In the genomic region with DNA sequence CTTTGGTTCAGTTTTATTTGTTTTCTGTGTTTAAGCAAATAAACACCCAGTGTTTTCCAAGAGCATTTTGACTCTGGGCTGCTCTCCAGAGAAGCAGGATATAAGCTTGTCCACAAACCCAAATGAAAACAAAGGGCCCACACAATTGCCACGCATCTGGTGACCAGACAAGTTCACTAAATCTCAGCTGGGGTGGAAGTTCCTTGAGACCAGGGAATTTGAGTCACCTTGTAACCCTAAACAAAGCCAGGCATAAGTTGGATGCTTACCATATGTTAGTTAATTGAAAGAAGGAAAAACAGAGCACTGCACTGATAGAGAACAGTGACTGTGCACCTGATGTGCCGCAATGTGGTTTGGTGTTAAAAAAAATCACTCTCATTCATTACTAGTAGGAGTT, we compare ENCODE assay signal across 13 cellular contexts. TPM values are rescaled to one million over a fixed set of nuclear protein-coding genes. Genes with fewer than 3 reads are reported as not detected.
DNase-seq lines count a peak whose midpoint lies in the region; ATAC-seq and TF ChIP-seq lines count a peak whose summit lies in the region.
"Had no signal": no experiment of that assay in that cellular context is flagged by ENCODE, and none has a peak within 500 bp of the region (broad histone marks: within the 10 kb centered on the region; RNA-seq: fewer than 3 reads in every experiment).

No MANE protein-coding gene starts in this region.

- peaks cover 7% of the 10 kb centered on the region; the same call in 1 of the 2 replicates for H3K79me2 ChIP-seq in GM23248 (ENCODE audit: insufficient read depth)
- H3K79me2 ChIP-seq: hepatocyte had no signal

- peaks cover 14% of the 10 kb centered on the region for H3F3A ChIP-seq in GM23248 (ENCODE audit: insufficient read depth)

- TF ChIP-seq CTCF in AG04449 (IDR thresholded peaks at IDR 0.05; ENCODE audit: insufficient read depth, low read length, missing control alignments) (no peak), fibroblast of villous mesenchyme (IDR thresholded peaks at IDR 0.05; ENCODE audit: insufficient read depth, low read depth, low read length) (no peak)

- H4K20me1 ChIP-seq in GM23248 (ENCODE audit: insufficient read depth), result no peaks in the 10 kb centered on the region

- no peak overlapping the region for H3K9ac ChIP-seq in GM23248

- no peaks in the 10 kb centered on the region for H3K36me3 Mint-ChIP-seq in stimulated activated naive B cell treated with anti-CD40 and anti-IgM and Interleukin-4, amounts not matched to agents 10 μg/mL and 1 μg/mL and 100 μg/mL, for 72 hours
- H3K36me3 Mint-ChIP-seq: CD14-positive monocyte had no signal

- in situ Hi-C loops in GM23248 (cut with MboI) (loop anchor here (25.0 kb wide), 2 partner anchors 648 to 848 kb away; no protein-coding TSS in a partner anchor), SK-MEL-5 (cut with HindIII; ENCODE audit: low pct_unique_long_range_greater_than_20kb, low sequenced_read_pairs) (no loop called here)

- no peak for ATAC-seq in esophagus mucosa
- ATAC-seq in stimulated activated naive B cell treated with anti-CD40 and anti-IgM and Interleukin-4, amounts not matched to agents 10 μg/mL and 1 μg/mL and 100 μg/mL, for 72 hours (replicated peaks), result no peak

- H3K36me3 ChIP-seq in GM23248 (ENCODE audit: low read depth), result no peaks in the 10 kb centered on the region

- H3K27ac Mint-ChIP-seq in stimulated activated naive B cell treated with anti-CD40 and anti-IgM and Interleukin-4, amounts not matched to agents 10 μg/mL and 1 μg/mL and 100 μg/mL, for 72 hours, result no peak overlapping the region
- H3K27ac Mint-ChIP-seq: CD14-positive monocyte had no signal

- H3K4me2 ChIP-seq in GM23248 (ENCODE audit: unreplicated experiment), result no peak overlapping the region
- H3K4me2 ChIP-seq: hepatocyte had no signal

- no peak overlapping the region for H2AFZ ChIP-seq in GM23248
- H2AFZ ChIP-seq: hepatocyte had no signal

- CTCF ChIA-PET in AG04449 (lab: Yijun Ruan, JAX), result interaction anchor here (0.8 to 2.3 kb wide), 5 partner anchors 12 to 89 kb away, joined by 3 to 9 read pairs (median 3); partner anchors contain the start of gene EID3

- POLR2A ChIA-PET in AG04449 (lab: Yijun Ruan, JAX), result interaction anchor here (0.6 to 1.2 kb wide), 3 partner anchors 9 to 75 kb away, joined by 3 to 5 read pairs (median 4); no protein-coding TSS in a partner anchor

- H3K4me3 Mint-ChIP-seq in stimulated activated naive B cell treated with anti-CD40 and anti-IgM and Interleukin-4, amounts not matched to agents 10 μg/mL and 1 μg/mL and 100 μg/mL, for 72 hours, result no peak overlapping the region
- H3K4me3 Mint-ChIP-seq: CD14-positive monocyte had no signal

- no peaks in the 10 kb centered on the region for H3K9me2 ChIP-seq in GM23248 (ENCODE audit: insufficient read depth)

- peaks cover 18% of the 10 kb centered on the region for H3K4me1 ChIP-seq in GM23248 (ENCODE audit: insufficient read depth)

- H3K4me1 Mint-ChIP-seq in stimulated activated naive B cell treated with anti-CD40 and anti-IgM and Interleukin-4, amounts not matched to agents 10 μg/mL and 1 μg/mL and 100 μg/mL, for 72 hours, result peaks cover 0 to 7% of the 10 kb centered on the region in 2 donors

- H3K27ac ChIP-seq in GM23248 (no peak overlapping the region), caudate nucleus (ENCODE audit: low read depth, low read length) (no peak overlapping the region)
- H3K27ac ChIP-seq: hepatocyte had no signal

- no peak overlapping the region for H3K4me3 ChIP-seq in AG04449 (ENCODE audit: low read depth, low read length)
- H3K4me3 ChIP-seq in GM23248, result no peak overlapping the region
- no peak overlapping the region for H3K4me3 ChIP-seq in fibroblast of villous mesenchyme (ENCODE audit: low read depth, low read length)
- H3K4me3 ChIP-seq: hepatocyte, lung had no signal

- H3K9me3 Mint-ChIP-seq in stimulated activated naive B cell treated with anti-CD40 and anti-IgM and Interleukin-4, amounts not matched to agents 10 μg/mL and 1 μg/mL and 100 μg/mL, for 72 hours, result no peaks in the 10 kb centered on the region

- 7 to 13% methylated on average over 2 of the region's 2 CpGs for WGBS in GM23248 (ENCODE audit: low coverage in 1 of 2, low lambda C conversion rate in 2 of 2, missing lambda C conversion rate in 2 of 2), 2 experiments

- peak; percentile 47 for DNase-seq in AG04449 (ENCODE audit: low read depth, low spot score)
- DNase-seq in GM23248, result peak; percentile 80
- peak; percentile 91 for DNase-seq in SK-MEL-5 (ENCODE audit: low read depth, low spot score)
- DNase-seq in fibroblast of villous mesenchyme (ENCODE audit: low read depth), result peak; percentile 98
- no peak for DNase-seq in stimulated activated naive B cell treated with anti-CD40 and anti-IgM and Interleukin-4, amounts not matched to agents 10 μg/mL and 1 μg/mL and 100 μg/mL, for 72 hours
- DNase-seq in caudate nucleus (lab: John Stamatoyannopoulos, UW), result no peak
- DNase-seq in inferior parietal cortex (ENCODE audit: extremely low spot score), result no peak
- DNase-seq: activated effector memory CD4-positive, alpha-beta T cell treated with Interleukin-2 at 50 U/mL for 16 hours; NCI-H510A had no signal

- H3K27me3 Mint-ChIP-seq in stimulated activated naive B cell treated with anti-CD40 and anti-IgM and Interleukin-4, amounts not matched to agents 10 μg/mL and 1 μg/mL and 100 μg/mL, for 72 hours, result peaks cover 13 to 15% of the 10 kb centered on the region in 2 donors

- H3K9me3 ChIP-seq in GM23248 (ENCODE audit: low read depth), result no peaks in the 10 kb centered on the region

- no peaks in the 10 kb centered on the region for H3K27me3 ChIP-seq in GM23248 (replicated peaks; ENCODE audit: insufficient read depth)
- H3K27me3 ChIP-seq: hepatocyte had no signal

RNA-seq across cellular contexts. Expression of gene TXNRD1, which starts 1.6 kb away (rescaled TPM):
- 464 and 477 TPM in 2 replicates for total RNA-seq in GM23248 (2014; rRNA removed; shearing (Covaris generic))
- 255 and 258 TPM in 2 replicates for polyA plus RNA-seq in GM23248 (2016; fragmentation: Nextera tagmentation; extraction: Ambion mirVana)
- 481 and 552 TPM in 2 replicates for total RNA-seq in SK-MEL-5 (2014; rRNA removed; shearing (Covaris generic))
- 263 and 357 TPM in 2 replicates for polyA plus RNA-seq in SK-MEL-5 (2015; cell fraction: cytosol; rRNA removed)
- 136 and 138 TPM in 2 replicates for polyA plus RNA-seq in SK-MEL-5 (2015; cell fraction: nucleus; rRNA removed)
- total RNA-seq in fibroblast of villous mesenchyme, result 352 and 747 TPM in 2 replicates
- 8.7 TPM for total RNA-seq in esophagus mucosa

Comparison
In these comparisons a context has a peak if more than half of its experiments do, and no peak if none do; other contexts are left out.
1. DNase-seq: peak in AG04449 (single experiment), GM23248 (single experiment), SK-MEL-5 (single experiment) and fibroblast of villous mesenchyme (single experiment); none in stimulated activated naive B cell treated with anti-CD40 and anti-IgM and Interleukin-4, amounts not matched to agents 10 μg/mL and 1 μg/mL and 100 μg/mL, for 72 hours (single experiment), caudate nucleus (0 of 61) and inferior parietal cortex (single experiment).
2. RNA of gene TXNRD1, which starts 1.6 kb away (total RNA-seq): 352 to 747 TPM in fibroblast of villous mesenchyme, 481 to 552 TPM in SK-MEL-5 and 464 to 477 TPM in GM23248; 8.7 TPM in esophagus mucosa (single experiment); every median in the first group is over 10 times any median in the second.